13 cellular contexts compared by ENCODE assay signal in genomic region chr11:14541180-14541579, GRCh38. TPM values are rescaled to one million over a fixed set of nuclear protein-coding genes. Genes with fewer than 3 reads are reported as not detected.
DNase-seq lines count a peak whose midpoint lies in the region; ATAC-seq and TF ChIP-seq lines count a peak whose summit lies in the region.
"Had no signal": no experiment of that assay in that cellular context is flagged by ENCODE, and none has a peak within 500 bp of the region (broad histone marks: within the 10 kb centered on the region; RNA-seq: fewer than 3 reads in every experiment).

No MANE protein-coding gene starts in this region.

- H3K9me3 ChIP-seq in CD8-positive, alpha-beta T cell (ENCODE audit: low read length): no peaks in the 10 kb centered on the region
- no peaks in the 10 kb centered on the region for H3K9me3 ChIP-seq in ovary
- H3K9me3 ChIP-seq in naive thymus-derived CD4-positive, alpha-beta T cell (ENCODE audit: control insufficient read depth in 2 of 3, low read length in 3 of 3): no peaks in the 10 kb centered on the region

- no peak overlapping the region for H3K4me3 Mint-ChIP-seq in CD8-positive, alpha-beta T cell
- H3K4me3 Mint-ChIP-seq in T-cell: peak overlapping the region in 1 of 3 donors; percentile 2
- no peak overlapping the region for H3K4me3 Mint-ChIP-seq in naive thymus-derived CD4-positive, alpha-beta T cell
- H3K4me3 Mint-ChIP-seq: CD4-positive, CD25-positive, alpha-beta regulatory T cell; H9 had no signal

- CTCF ChIA-PET in CD8-positive, alpha-beta T cell (lab: Charles Lee): interaction anchor here (1.1 to 4.0 kb wide), 5 partner anchors 11 to 368 kb away, joined by 3 to 14 read pairs (median 5); partner anchors contain the start of gene CYP2R1
- CTCF ChIA-PET in T-cell (lab: Charles Lee): interaction anchor here (0.6 to 2.0 kb wide), 3 partner anchors 24 to 366 kb away, joined by 3 to 6 read pairs (median 3); no protein-coding TSS in a partner anchor
- CTCF ChIA-PET in naive thymus-derived CD4-positive, alpha-beta T cell (lab: Charles Lee): interaction anchor here (1.1 to 2.2 kb wide), 3 partner anchors 19 to 367 kb away, joined by 3 to 5 read pairs (median 5); no protein-coding TSS in a partner anchor

- peaks cover 15% of the 10 kb centered on the region for H3K4me1 ChIP-seq in CD8-positive, alpha-beta T cell (ENCODE audit: insufficient read depth, low read length)
- H3K4me1 ChIP-seq in ovary (ENCODE audit: insufficient read depth): peaks cover 2% of the 10 kb centered on the region
- peaks cover 0 to 17% of the 10 kb centered on the region in 2 donors for H3K4me1 ChIP-seq in naive thymus-derived CD4-positive, alpha-beta T cell (ENCODE audit: control insufficient read depth in 2 of 2, insufficient read depth in 2 of 2, low read length in 2 of 2)

- H3K9me3 Mint-ChIP-seq in CD8-positive, alpha-beta T cell: no peaks in the 10 kb centered on the region
- peaks cover 0 to 3% (median 0%) of the 10 kb centered on the region in 3 donors for H3K9me3 Mint-ChIP-seq in T-cell
- H3K9me3 Mint-ChIP-seq in naive thymus-derived CD4-positive, alpha-beta T cell: peaks cover 0 to 5% (median 0%) of the 10 kb centered on the region in 11 donors
- H3K9me3 Mint-ChIP-seq: H9 had no signal

- H3K27ac Mint-ChIP-seq in CD8-positive, alpha-beta T cell: peak overlapping the region; percentile 50
- H3K27ac Mint-ChIP-seq in T-cell: peak overlapping the region; percentile 19 to 49
- peak overlapping the region in 4 of 9 donors; percentile 10 to 90 (median 82) for H3K27ac Mint-ChIP-seq in naive thymus-derived CD4-positive, alpha-beta T cell
- H3K27ac Mint-ChIP-seq: H9 had no signal

- POLR2A ChIA-PET in CD8-positive, alpha-beta T cell (lab: Charles Lee): interaction anchor here (0.9 to 2.3 kb wide), 3 partner anchors 50 to 104 kb away, joined by 4 to 9 read pairs (median 4); no protein-coding TSS in a partner anchor
- POLR2A ChIA-PET in T-cell (lab: Charles Lee): interaction anchor here in 1 of 2 donors (0.6 kb wide), 1 partner anchor 16 kb away, joined by 3 read pairs; no protein-coding TSS in a partner anchor
- POLR2A ChIA-PET in naive thymus-derived CD4-positive, alpha-beta T cell (lab: Charles Lee): interaction anchor here (1.0 to 1.5 kb wide), 5 partner anchors 12 to 115 kb away, joined by 3 to 7 read pairs (median 3); no protein-coding TSS in a partner anchor

- no peaks in the 10 kb centered on the region for H3K27me3 ChIP-seq in CD8-positive, alpha-beta T cell (ENCODE audit: insufficient read depth, low read length)
- H3K27me3 ChIP-seq in ovary: no peaks in the 10 kb centered on the region
- no peaks in the 10 kb centered on the region for H3K27me3 ChIP-seq in naive thymus-derived CD4-positive, alpha-beta T cell (ENCODE audit: control insufficient read depth in 2 of 2, insufficient read depth in 2 of 2, low read length in 2 of 2)

- intact Hi-C loops in CD8-positive, alpha-beta T cell (cut with DNase I, micrococcal nuclease): loop anchor here in 1 of 2 experiments (5.0 kb wide), 1 partner anchor 36 kb away; no protein-coding TSS in a partner anchor
- intact Hi-C loops in ovary (cut with DNase I): no loop called here
- intact Hi-C loops in naive thymus-derived CD4-positive, alpha-beta T cell (cut with micrococcal nuclease): no loop called here

- H3K4me1 Mint-ChIP-seq in CD8-positive, alpha-beta T cell (ENCODE audit: low read depth): peaks cover 51% of the 10 kb centered on the region
- H3K4me1 Mint-ChIP-seq in T-cell: peaks cover 45 to 55% (median 46%) of the 10 kb centered on the region in 3 donors
- peaks cover 15 to 74% (median 56%) of the 10 kb centered on the region in 7 donors for H3K4me1 Mint-ChIP-seq in naive thymus-derived CD4-positive, alpha-beta T cell

- ATAC-seq in CD8-positive, alpha-beta T cell: no peak
- ATAC-seq in T-cell (replicated peaks in 1 of 4): no peak
- no peak for ATAC-seq in GM21367 (IDR thresholded peaks at IDR 0.05; ENCODE audit: unreplicated experiment)
- no peak for ATAC-seq in HG03095 (IDR thresholded peaks at IDR 0.05; ENCODE audit: unreplicated experiment)
- ATAC-seq in naive thymus-derived CD4-positive, alpha-beta T cell: no peak

- DNase-seq in CD8-positive, alpha-beta T cell: no peak
- DNase-seq in T-cell (no peak), fibroblast of pulmonary artery (ENCODE audit: low read depth) (peak; percentile 61), ovary (peak in 4 of 5 donors; percentile 27 to 54 (median 36)), RKO (ENCODE audit: low spot score) (no peak)
- no peak for DNase-seq in naive thymus-derived CD4-positive, alpha-beta T cell
- DNase-seq: CD4-positive, CD25-positive, alpha-beta regulatory T cell; H9; mammary epithelial cell; NCI-H526 treated with DMSO at 0.1 percent for 48 hours; T-helper 2 cell had no signal

- peaks cover 4% of the 10 kb centered on the region for H3K36me3 Mint-ChIP-seq in CD8-positive, alpha-beta T cell
- peaks cover 4% of the 10 kb centered on the region for H3K36me3 Mint-ChIP-seq in T-cell
- H3K36me3 Mint-ChIP-seq in naive thymus-derived CD4-positive, alpha-beta T cell: peaks cover 0 to 38% (median 0%) of the 10 kb centered on the region in 5 donors

- H3K27ac ChIP-seq in CD8-positive, alpha-beta T cell (ENCODE audit: low read depth, low read length): no peak overlapping the region
- no peak overlapping the region for H3K27ac ChIP-seq in ovary
- H3K27ac ChIP-seq in naive thymus-derived CD4-positive, alpha-beta T cell (ENCODE audit: low read depth, low read length): no peak overlapping the region

- TF ChIP-seq EP300 in ovary (IDR thresholded peaks at IDR 0.05): no peak

- no peak overlapping the region for H3K4me3 ChIP-seq in CD8-positive, alpha-beta T cell (ENCODE audit: low read depth, low read length)
- no peak overlapping the region for H3K4me3 ChIP-seq in fibroblast of pulmonary artery (replicated peaks; ENCODE audit: low read depth, low read length)
- no peak overlapping the region for H3K4me3 ChIP-seq in ovary
- no peak overlapping the region for H3K4me3 ChIP-seq in naive thymus-derived CD4-positive, alpha-beta T cell (ENCODE audit: low read length)

- H3K36me3 ChIP-seq in CD8-positive, alpha-beta T cell (ENCODE audit: insufficient read depth, low read length): no peaks in the 10 kb centered on the region
- no peaks in the 10 kb centered on the region for H3K36me3 ChIP-seq in ovary
- no peaks in the 10 kb centered on the region for H3K36me3 ChIP-seq in naive thymus-derived CD4-positive, alpha-beta T cell (ENCODE audit: control insufficient read depth in 2 of 3, insufficient read depth in 3 of 3, low read length in 3 of 3)

- TF ChIP-seq CTCF in CD8-positive, alpha-beta T cell (IDR thresholded peaks at IDR 0.05): no peak
- TF ChIP-seq CTCF in fibroblast of pulmonary artery (IDR thresholded peaks at IDR 0.05; ENCODE audit: low read length, missing control alignments): no peak
- no peak for TF ChIP-seq CTCF in ovary (IDR thresholded peaks at IDR 0.05)

- WGBS in ovary, 3 donors: 5 to 10% (median 9%) methylated on average over 4 of the region's 4 CpGs

- H3K27me3 Mint-ChIP-seq in CD8-positive, alpha-beta T cell (ENCODE audit: low read depth): no peaks in the 10 kb centered on the region
- H3K27me3 Mint-ChIP-seq in T-cell: no peaks in the 10 kb centered on the region
- H3K27me3 Mint-ChIP-seq in naive thymus-derived CD4-positive, alpha-beta T cell: no peaks in the 10 kb centered on the region
- H3K27me3 Mint-ChIP-seq: CD4-positive, CD25-positive, alpha-beta regulatory T cell had no signal

- TF ChIP-seq POLR2A in ovary (IDR thresholded peaks at IDR 0.05): no peak

RNA-seq across cellular contexts. Expression of gene PSMA1, which starts 21.0 kb away (rescaled TPM):
- total RNA-seq in CD8-positive, alpha-beta T cell: 100 to 1,000 TPM; 177 to 193 TPM
- total RNA-seq in T-cell: 100 to 1,000 TPM; 107 to 137 (median 115) TPM
- 100 to 1,000 TPM in 3 of 7 donors, 10 to 100 TPM in 4; 67.1 to 112 (median 96.3) TPM for total RNA-seq in ovary
- polyA plus RNA-seq in ovary: 100 to 1,000 TPM in 1 of 2 donors, 10 to 100 TPM in 1; 94.0 to 134 TPM
- 100 to 1,000 TPM; 103 to 253 (median 120) TPM for total RNA-seq in naive thymus-derived CD4-positive, alpha-beta T cell
- polyA plus RNA-seq in naive thymus-derived CD4-positive, alpha-beta T cell: 100 to 1,000 TPM; 128 to 171 TPM

RNA-seq across cellular contexts. Expression of gene COPB1, which starts 41.6 kb away (rescaled TPM):
- total RNA-seq in CD8-positive, alpha-beta T cell: 100 to 1,000 TPM; 108 to 114 TPM
- total RNA-seq in T-cell (10 to 100 TPM; 65.1 to 80.8 (median 78.1) TPM), ovary (10 to 100 TPM; 64.2 to 81.5 (median 74.0) TPM)
- polyA plus RNA-seq in ovary: 10 to 100 TPM; 43.7 to 57.9 TPM
- 100 to 1,000 TPM in 1 of 5 experiments, 10 to 100 TPM in 4; 73.4 to 102 (median 75.9) TPM for total RNA-seq in naive thymus-derived CD4-positive, alpha-beta T cell
- polyA plus RNA-seq in naive thymus-derived CD4-positive, alpha-beta T cell: 10 to 100 TPM; 57.8 to 81.2 TPM

Comparison
In these comparisons a context has a peak if more than half of its experiments do, and no peak if none do; other contexts are left out.
1. DNase-seq: peak in fibroblast of pulmonary artery (single experiment) and ovary (4 of 5); none in CD8-positive, alpha-beta T cell (0 of 7), T-cell (0 of 34), RKO (single experiment) and naive thymus-derived CD4-positive, alpha-beta T cell (0 of 9).